In the genomic region with DNA sequence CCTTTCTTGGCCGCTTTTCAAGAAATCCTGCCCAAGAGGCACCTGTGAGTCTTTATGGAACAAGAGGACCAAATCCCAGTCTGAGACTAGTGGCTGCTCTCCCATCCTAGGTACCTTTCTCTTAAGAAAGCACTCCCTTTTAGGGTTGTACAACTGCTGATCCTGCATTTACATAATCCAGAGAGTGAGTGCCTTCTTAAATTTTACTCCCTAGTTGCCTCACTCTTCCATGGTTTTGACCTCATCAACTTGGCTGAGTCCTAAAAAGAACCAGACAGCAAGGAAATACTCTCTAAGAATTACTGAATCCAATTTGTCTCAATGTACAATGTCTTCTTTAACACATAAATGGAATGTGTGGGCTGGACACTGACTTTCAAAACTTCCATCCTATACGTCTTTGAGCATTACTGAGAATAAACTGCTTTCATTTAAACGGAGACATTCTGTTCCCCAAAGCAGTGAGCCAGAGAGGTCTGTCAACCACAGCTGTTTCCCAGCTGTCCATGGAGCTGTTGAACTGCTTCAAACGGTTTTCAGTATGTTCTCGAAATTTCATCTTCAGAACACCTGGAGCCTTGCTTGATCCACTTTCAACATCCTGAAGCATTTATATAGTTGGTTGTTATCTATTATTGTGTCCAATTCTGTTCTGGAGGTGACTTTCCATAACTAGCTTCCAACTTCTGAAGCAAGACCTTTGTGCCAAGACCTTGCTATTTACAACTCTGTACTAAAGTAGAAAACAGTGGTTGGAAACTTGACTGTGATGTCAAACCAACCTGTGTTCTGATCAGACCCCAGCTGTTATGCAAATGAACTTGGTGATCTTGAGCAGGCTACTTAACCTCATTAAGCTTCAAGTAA, we compare ENCODE assay signal across 9 cellular contexts.
DNase-seq lines count a peak whose midpoint lies in the region; ATAC-seq, FAIRE-seq and TF ChIP-seq lines count a peak whose summit lies in the region.
"Had no signal": no experiment of that assay in that cellular context is flagged by ENCODE, and none has a peak within 500 bp of the region (broad histone marks: within the 10 kb centered on the region; RNA-seq: fewer than 3 reads in every experiment).

No MANE protein-coding gene starts in this region.

- no peak overlapping the region for H2AFZ ChIP-seq in neural progenitor cell (replicated peaks)

- H3K4me1 ChIP-seq in breast epithelium: no peaks in the 10 kb centered on the region
- H3K4me1 ChIP-seq in neural progenitor cell: no peaks in the 10 kb centered on the region

- H3K9me3 ChIP-seq in breast epithelium (no peaks in the 10 kb centered on the region), neural progenitor cell (ENCODE audit: low read depth) (no peaks in the 10 kb centered on the region)

- ATAC-seq in GM21423 (IDR thresholded peaks at IDR 0.05; ENCODE audit: unreplicated experiment): peak; percentile 91
- ATAC-seq in HG03175 (IDR thresholded peaks at IDR 0.05; ENCODE audit: unreplicated experiment): peak; percentile 90

- no peaks in the 10 kb centered on the region for H3F3A ChIP-seq in neural progenitor cell (ENCODE audit: low read depth)

- H3K4me2 ChIP-seq in neural progenitor cell: no peak overlapping the region

- peak; percentile 84 for FAIRE-seq in GM18507 (lab: Jason Lieb, UNC)

- no peak for TF ChIP-seq POLR2A in breast epithelium (IDR thresholded peaks at IDR 0.05)

- intact Hi-C loops in breast epithelium (cut with DNase I; ENCODE audit: low total_unique reads): no loop called here

- no peak overlapping the region for H3K4me3 ChIP-seq in foreskin fibroblast (ENCODE audit: low read depth in 1 of 2, low read length in 2 of 2)
- no peak overlapping the region for H3K4me3 ChIP-seq in breast epithelium
- H3K4me3 ChIP-seq in neural progenitor cell: no peak overlapping the region

- no peak overlapping the region for H3K27ac Mint-ChIP-seq in neural progenitor cell

- H3K27me3 Mint-ChIP-seq in neural progenitor cell (ENCODE audit: insufficient read depth, low read depth): peaks cover 3% of the 10 kb centered on the region

- no peak overlapping the region for H3K9ac ChIP-seq in neural progenitor cell

- no peaks in the 10 kb centered on the region for H4K20me1 ChIP-seq in neural progenitor cell (ENCODE audit: low read depth)

- no peaks in the 10 kb centered on the region for H3K36me3 Mint-ChIP-seq in neural progenitor cell

- TF ChIP-seq CTCF in foreskin fibroblast (IDR thresholded peaks at IDR 0.05; ENCODE audit: low read depth, low read length) (no peak), breast epithelium (IDR thresholded peaks at IDR 0.05) (no peak), neural progenitor cell (IDR thresholded peaks at IDR 0.05) (no peak)

- H3K4me3 Mint-ChIP-seq in neural progenitor cell: no peak overlapping the region

- no peaks in the 10 kb centered on the region for H3K79me2 ChIP-seq in neural progenitor cell (ENCODE audit: low read depth)

- H3K36me3 ChIP-seq in breast epithelium (no peaks in the 10 kb centered on the region), neural progenitor cell (no peaks in the 10 kb centered on the region)

- H3K9me3 Mint-ChIP-seq in neural progenitor cell: peaks cover 13% of the 10 kb centered on the region

- H3K4me1 Mint-ChIP-seq in neural progenitor cell: peaks cover 4% of the 10 kb centered on the region

- H3K27me3 ChIP-seq in breast epithelium (no peaks in the 10 kb centered on the region), neural progenitor cell (no peaks in the 10 kb centered on the region)

- DNase-seq in GM18507 (ENCODE audit: extremely low spot score, insufficient read length, low read depth) (no peak), foreskin fibroblast (peak; percentile 31 to 67), breast epithelium (ENCODE audit: low spot score in 2 of 2) (no peak), neural progenitor cell (ENCODE audit: low spot score) (no peak), dermis blood vessel endothelial cell (no peak)
- no peak for DNase-seq in stimulated activated CD4-positive, alpha-beta T cell treated with anti-CD3 and anti-CD28 coated beads, Interleukin-12 subunit alpha, Interleukin-12 subunit beta, amount 100 ng/mL, for 4 hours
- DNase-seq: KBM-7 had no signal

- H3K27ac ChIP-seq in breast epithelium: no peak overlapping the region
- no peak overlapping the region for H3K27ac ChIP-seq in neural progenitor cell

Comparison
In these comparisons a context has a peak if more than half of its experiments do, and no peak if none do; other contexts are left out.
1. DNase-seq: peak in foreskin fibroblast (2 of 2); none in GM18507 (single experiment), breast epithelium (0 of 2), neural progenitor cell (single experiment), dermis blood vessel endothelial cell (single experiment) and stimulated activated CD4-positive, alpha-beta T cell treated with anti-CD3 and anti-CD28 coated beads, Interleukin-12 subunit alpha, Interleukin-12 subunit beta, amount 100 ng/mL, for 4 hours (single experiment).